Comparison of ENCODE assay signal across 21 cellular contexts in the genomic region with DNA sequence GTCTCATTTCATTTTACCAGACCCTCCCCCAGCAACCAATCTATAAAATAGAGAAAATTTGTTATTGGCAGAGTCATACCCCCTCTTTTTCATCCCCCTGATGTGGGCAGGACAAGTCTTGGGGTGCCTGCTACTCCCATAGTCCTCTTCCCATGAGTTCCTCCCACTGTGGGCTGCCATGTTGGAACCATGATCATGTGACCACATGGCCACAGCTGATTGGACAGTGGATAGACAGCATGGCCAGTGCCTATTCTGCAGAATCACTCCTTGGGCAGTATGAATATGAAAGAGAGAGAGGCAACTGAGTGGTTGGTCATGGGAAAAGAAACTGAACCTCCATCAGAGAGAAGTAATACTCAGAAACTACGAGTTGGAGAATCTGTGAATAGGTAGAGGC.
DNase-seq lines count a peak whose midpoint lies in the region; ATAC-seq, FAIRE-seq and TF ChIP-seq lines count a peak whose summit lies in the region.
"Had no signal": no experiment of that assay in that cellular context is flagged by ENCODE, and none has a peak within 500 bp of the region (broad histone marks: within the 10 kb centered on the region; RNA-seq: fewer than 3 reads in every experiment).

No MANE protein-coding gene starts in this region.

- no peaks in the 10 kb centered on the region for H3F3A ChIP-seq in SK-N-SH (replicated peaks; ENCODE audit: insufficient read depth)

- TF ChIP-seq RAD21 in SK-N-SH (IDR thresholded peaks at IDR 0.05; ENCODE audit: low read length) (no peak), A549 (conservative IDR thresholded peaks at IDR 0.05 in 1 of 2, IDR thresholded peaks at IDR 0.05 in 1 of 2) (no peak), K562 (CRISPR knock-in tag; conservative IDR thresholded peaks at IDR 0.05 in 1 of 2, IDR thresholded peaks at IDR 0.05 in 1 of 2) (no peak)

- H3K27me3 ChIP-seq in SK-N-SH (ENCODE audit: insufficient read depth) = no peaks in the 10 kb centered on the region
- H3K27me3 ChIP-seq in K562 (ENCODE audit: control insufficient read depth in 2 of 2, insufficient read depth in 2 of 2, low read length in 2 of 2) = peaks cover 0 to 4% of the 10 kb centered on the region in 2 experiments; a peak in 1 of 5 replicates
- H3K27me3 ChIP-seq in foreskin keratinocyte = peaks cover 28% of the 10 kb centered on the region

- CTCF ChIA-PET in SK-N-SH (lab: Yijun Ruan, JAX) (interaction anchor here (1.5 kb wide), 1 partner anchor 38 kb away, joined by 4 read pairs; no protein-coding TSS in a partner anchor), A549 (lab: Yijun Ruan, JAX) (interaction anchor here (1.6 to 1.8 kb wide), 2 partner anchors 9 to 41 kb away, joined by 4 to 5 read pairs; no protein-coding TSS in a partner anchor), K562 (lab: Yijun Ruan, JAX; ENCODE audit: low intra/inter-chr PET ratio) (no interaction called here)

- H4K20me1 ChIP-seq in SK-N-SH (ENCODE audit: insufficient read depth) (no peaks in the 10 kb centered on the region), K562 (replicated peaks; ENCODE audit: control insufficient read depth, insufficient read depth, low read length) (no peaks in the 10 kb centered on the region)

- 14% methylated on average over 1 of the region's 1 CpG for WGBS in SK-N-SH (ENCODE audit: low lambda C conversion rate)
- WGBS in A549 (ENCODE audit: missing lambda C conversion rate) = 58% methylated on average over 1 of the region's 1 CpG
- WGBS in K562 (ENCODE audit: insufficient coverage, low coverage, missing lambda C conversion rate) = 0% methylated on average over 1 of the region's 1 CpG

- POLR2A ChIA-PET in SK-N-SH (lab: Yijun Ruan, JAX) = no interaction called here
- POLR2A ChIA-PET in A549 (lab: Yijun Ruan, JAX) = no interaction called here
- POLR2A ChIA-PET in K562 (lab: Yijun Ruan, JAX) = no interaction called here

- H3K27ac ChIP-seq in SK-N-SH (ENCODE audit: low read depth in 2 of 2, low read length in 1 of 2) = no peak overlapping the region
- H3K27ac ChIP-seq in A549 = no peak overlapping the region
- no peak overlapping the region for H3K27ac ChIP-seq in K562 (ENCODE audit: extremely low read depth, low read depth, low read length)
- no peak overlapping the region for H3K27ac ChIP-seq in foreskin keratinocyte
- H3K27ac ChIP-seq: 22Rv1 had no signal

- H3K36me3 ChIP-seq in SK-N-SH (replicated peaks in 1 of 2; ENCODE audit: control insufficient read depth in 1 of 2, insufficient read depth in 2 of 2, low read length in 1 of 2) (no peaks in the 10 kb centered on the region), K562 (ENCODE audit: control insufficient read depth, insufficient read depth, low read length) (no peaks in the 10 kb centered on the region)
- H3K36me3 ChIP-seq: HAP-1 had no signal

- ATAC-seq in SK-N-SH treated with all-trans-retinoic acid at 6 μM for 48 hours (no peak), A549 (no peak), K562 (no peak), foreskin keratinocyte (no peak)

- no peaks in the 10 kb centered on the region for H3K9me3 ChIP-seq in SK-N-SH
- H3K9me3 ChIP-seq in A549 = 0 out of 3 replicates have a peak, but pooled peaks cover 7% of the 10 kb centered on the region
- no peaks in the 10 kb centered on the region for H3K9me3 ChIP-seq in K562 (replicated peaks; ENCODE audit: control insufficient read depth, insufficient read depth, low read depth, low read length)
- H3K9me3 ChIP-seq: HAP-1 had no signal

- no peak for DNase-seq in SK-N-SH
- DNase-seq in A549 (ENCODE audit: low read depth in 1 of 2, low spot score in 1 of 2) = peak in 1 of 2 experiments; percentile 28
- DNase-seq in NAMALWA (ENCODE audit: low spot score) = peak; percentile 42
- peak; percentile 4 to 34 (median 24) for DNase-seq in K562 (ENCODE audit: extremely low read depth in 1 of 4, low spot score in 3 of 4)
- no peak for DNase-seq in amniotic stem cell (lab: John Stamatoyannopoulos, UW)
- DNase-seq in mesenteric fat pad (ENCODE audit: low spot score) = no peak
- DNase-seq in foreskin keratinocyte = no peak
- DNase-seq: ACHN; C1 segment of cervical spinal cord; CD4-positive, alpha-beta memory T cell; DMS79 treated with DMSO at 0.1 percent for 48 hours; EL; HFFc6; IMR-90 had no signal

- no peaks in the 10 kb centered on the region for H3K9me1 ChIP-seq in K562 (ENCODE audit: control insufficient read depth, insufficient read depth, low read length)

- in situ Hi-C loops in K562 (cut with MboI) = no loop called here

- no peaks in the 10 kb centered on the region for H3K4me1 ChIP-seq in SK-N-SH (ENCODE audit: control insufficient read depth in 1 of 2, insufficient read depth in 2 of 2, low read depth in 1 of 2, low read length in 1 of 2)
- H3K4me1 ChIP-seq in A549 = no peaks in the 10 kb centered on the region
- H3K4me1 ChIP-seq in K562 (replicated peaks in 1 of 2; ENCODE audit: control insufficient read depth in 2 of 2, insufficient read depth in 2 of 2, low read length in 2 of 2) = no peaks in the 10 kb centered on the region
- H3K4me1 ChIP-seq in foreskin keratinocyte = no peaks in the 10 kb centered on the region
- H3K4me1 ChIP-seq: HAP-1 had no signal

- H3K4me3 ChIP-seq in SK-N-SH (ENCODE audit: low read depth in 2 of 2, low read length in 1 of 2) (no peak overlapping the region), A549 (no peak overlapping the region), K562 (no peak overlapping the region)
- H3K4me3 ChIP-seq: HAP-1 had no signal

- intact Hi-C loops in K562 (cut with micrococcal nuclease) = no loop called here

- TF ChIP-seq POLR2A in A549 (IDR thresholded peaks at IDR 0.05; ENCODE audit: low read length) (no peak), K562 (conservative IDR thresholded peaks at IDR 0.05) (no peak)

- BruUV-seq in K562 (replicated peaks; lab: Mats Ljungman, UMichigan) = no TSS peak

- TF ChIP-seq CTCF in SK-N-SH (IDR thresholded peaks at IDR 0.05) (no peak), A549 (IDR thresholded peaks at IDR 0.05) (no peak), K562 (IDR thresholded peaks at IDR 0.05 in 2 of 3, conservative IDR thresholded peaks at IDR 0.05 in 1 of 3; ENCODE audit: insufficient read depth in 2 of 3, low read depth in 1 of 3, low read length in 3 of 3) (no peak), foreskin keratinocyte (conservative IDR thresholded peaks at IDR 0.05) (no peak)

- H2AFZ ChIP-seq in SK-N-SH (ENCODE audit: low read depth) (no peak overlapping the region), K562 (ENCODE audit: low read depth, low read length) (no peak overlapping the region)

- H3K79me2 ChIP-seq in SK-N-SH (ENCODE audit: insufficient read depth) (no peaks in the 10 kb centered on the region), K562 (ENCODE audit: control insufficient read depth, insufficient read depth, low read length) (no peaks in the 10 kb centered on the region)

- no peak for FAIRE-seq in A549 (lab: Jason Lieb, UNC)
- FAIRE-seq in K562 (lab: Jason Lieb, UNC) = no peak
- FAIRE-seq: G401.6, GM12892, GM19239, H1 had no signal

- H3K9me2 ChIP-seq in SK-N-SH = no peaks in the 10 kb centered on the region

- H3K4me2 ChIP-seq in SK-N-SH (no peak overlapping the region), A549 (no peak overlapping the region), K562 (ENCODE audit: insufficient read depth, low read length) (no peak overlapping the region)

- no peak for TF ChIP-seq EP300 in SK-N-SH (IDR thresholded peaks at IDR 0.05; ENCODE audit: borderline replicate concordance in 1 of 2, low read depth in 1 of 2, low read length in 1 of 2)
- TF ChIP-seq EP300 in A549 (IDR thresholded peaks at IDR 0.05) = no peak
- no peak for TF ChIP-seq EP300 in K562 (IDR thresholded peaks at IDR 0.05; ENCODE audit: low read length)

- H3K9ac ChIP-seq in SK-N-SH (no peak overlapping the region), K562 (ENCODE audit: insufficient read depth in 1 of 2, low read depth in 2 of 2, low read length in 2 of 2) (no peak overlapping the region)

TF ChIP-seq in SK-N-SH, 30 proteins besides CTCF, POLR2A, EP300 and RAD21 (continues in another document):
- TF ChIP-seq FOSL2 (IDR thresholded peaks at IDR 0.05; ENCODE audit: borderline replicate concordance, low read depth) = no peak
- no peak for TF ChIP-seq RXRA (IDR thresholded peaks at IDR 0.05; ENCODE audit: borderline replicate concordance, low read depth)
- TF ChIP-seq SIN3A (IDR thresholded peaks at IDR 0.05; ENCODE audit: borderline replicate concordance, low read depth, low read length) = no peak

TF ChIP-seq in SK-N-SH treated with all-trans-retinoic acid at 6 μM for 48 hours, 23 proteins besides CTCF, POLR2A, EP300 and RAD21:
- TF ChIP-seq ZNF565 (CRISPR knock-in tag; conservative IDR thresholded peaks at IDR 0.05; ENCODE audit: low read depth) = no peak
- no peak for TF ChIP-seq ZNF70 (CRISPR knock-in tag; IDR thresholded peaks at IDR 0.05)
- TF ChIP-seq ZFP30 (CRISPR knock-in tag; IDR thresholded peaks at IDR 0.05) = no peak
- TF ChIP-seq ISL1 (CRISPR knock-in tag; IDR thresholded peaks at IDR 0.05) = no peak
- no peak for TF ChIP-seq CSDC2 (CRISPR knock-in tag; IDR thresholded peaks at IDR 0.05)
TF ChIP-seq in SK-N-SH treated with all-trans-retinoic acid at 6 μM for 48 hours: peak in this region for 0.

TF ChIP-seq in A549, 52 proteins besides CTCF, POLR2A, EP300 and RAD21 (continues in another document):
- TF ChIP-seq, protein P1, sequence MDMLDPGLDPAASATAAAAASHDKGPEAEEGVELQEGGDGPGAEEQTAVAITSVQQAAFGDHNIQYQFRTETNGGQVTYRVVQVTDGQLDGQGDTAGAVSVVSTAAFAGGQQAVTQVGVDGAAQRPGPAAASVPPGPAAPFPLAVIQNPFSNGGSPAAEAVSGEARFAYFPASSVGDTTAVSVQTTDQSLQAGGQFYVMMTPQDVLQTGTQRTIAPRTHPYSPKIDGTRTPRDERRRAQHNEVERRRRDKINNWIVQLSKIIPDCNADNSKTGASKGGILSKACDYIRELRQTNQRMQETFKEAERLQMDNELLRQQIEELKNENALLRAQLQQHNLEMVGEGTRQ (IDR thresholded peaks at IDR 0.05) = peak; percentile 42; the same call in 1 of the 2 replicates

TF ChIP-seq in K562, 482 proteins besides CTCF, POLR2A, EP300 and RAD21 (continues in another document):
- TF ChIP-seq RAD51 (IDR thresholded peaks at IDR 0.05; ENCODE audit: borderline replicate concordance, low read depth) (peak; percentile 31; the same call in 1 of the 2 replicates), ZC3H11A (IDR thresholded peaks at IDR 0.05; ENCODE audit: low read depth, low read length) (no peak), MED1 (CRISPR knock-in tag; IDR thresholded peaks at IDR 0.05; ENCODE audit: borderline replicate concordance) (no peak), FOS (IDR thresholded peaks at IDR 0.05; ENCODE audit: extremely low read depth, insufficient read length) (no peak)
- TF ChIP-seq, protein P1 (CRISPR knock-in tag; IDR thresholded peaks at IDR 0.05) = peak; percentile 55; the same call in 1 of the 2 replicates

Comparison
In these comparisons a context has a peak if more than half of its experiments do, and no peak if none do; other contexts are left out.
1. DNase-seq: peak in NAMALWA (single experiment) and K562 (4 of 4); none in SK-N-SH (single experiment), amniotic stem cell (single experiment), mesenteric fat pad (single experiment) and foreskin keratinocyte (0 of 2).